In genomic region chr11:72112541-72113136, GRCh38 we compare ENCODE assay signal across 8 cellular contexts. TPM values are rescaled to one million over a fixed set of nuclear protein-coding genes. Genes with fewer than 3 reads are reported as not detected.
DNase-seq lines count a peak whose midpoint lies in the region; ATAC-seq, FAIRE-seq and TF ChIP-seq lines count a peak whose summit lies in the region.

Gene ANAPC15, minus strand, starts transcription at chr11:72112695. Its CDS starts 1,419 bp downstream, at chr11:72111276.

- H3K4me3 ChIP-seq in upper lobe of right lung = peak within 1 kb of the TSS; percentile 74

- no peaks in the 10 kb centered on the region for H3K36me3 ChIP-seq in upper lobe of right lung

- H3K9me3 ChIP-seq in upper lobe of right lung = no peaks in the 10 kb centered on the region

- intact Hi-C loops in left cardiac atrium (cut with DNase I) (no loop called here), posterior vena cava (cut with DNase I) (no loop called here), upper lobe of right lung (cut with DNase I) (no loop called here)

- ATAC-seq in HG02852 (IDR thresholded peaks at IDR 0.05; ENCODE audit: unreplicated experiment) (peak; percentile 81), left cardiac atrium (peak; percentile 93 to 96), upper lobe of right lung (peak; percentile 93)

- DNase-seq in GM12892 (ENCODE audit: insufficient read length) (peak; percentile 65), NCI-H146 (lab: John Stamatoyannopoulos, UW) (peak; percentile 99), T-helper 1 cell (peak; percentile 92 to 99 (median 97)), amniotic epithelial cell (ENCODE audit: low read depth) (peak; percentile 99), left cardiac atrium (peak; percentile 99), posterior vena cava (ENCODE audit: low spot score) (peak; percentile 99), upper lobe of right lung (peak; percentile 97)

- FAIRE-seq in GM12892 (lab: Jason Lieb, UNC) = peak; percentile 100

- peaks cover 9% of the 10 kb centered on the region for H3K4me1 ChIP-seq in upper lobe of right lung

- H3K27ac ChIP-seq in upper lobe of right lung = peak within 1 kb of the TSS; percentile 100

- H3K27me3 ChIP-seq in upper lobe of right lung = no peaks in the 10 kb centered on the region

- peak; percentile 98 for TF ChIP-seq POLR2A in GM12892 (IDR thresholded peaks at IDR 0.05; ENCODE audit: low read depth, low read length)

- no peak for TF ChIP-seq CTCF in upper lobe of right lung (IDR thresholded peaks at IDR 0.05)

RNA-seq across cellular contexts. Expression of gene ANAPC15, which starts in this region (rescaled TPM):
- polyA plus RNA-seq in GM12892 (2012; ENCODE audit: missing spikeins) = 79.3 TPM
- total RNA-seq in left cardiac atrium (10 to 100 TPM; 43.3 to 45.0 TPM), posterior vena cava (10 to 100 TPM; 34.6 to 35.8 TPM), upper lobe of right lung (25.2 TPM)

Comparison
In these comparisons a context has a peak if more than half of its experiments do, and no peak if none do; other contexts are left out.
1. Peak in every context shown above with its lines: DNase-seq, ATAC-seq, H3K4me3 ChIP-seq and H3K27ac ChIP-seq.